8 cellular contexts compared by ENCODE assay signal in genomic region chr19:12723643-12724426, GRCh38. TPM values are rescaled to one million over a fixed set of nuclear protein-coding genes. Genes with fewer than 3 reads are reported as not detected.
DNase-seq lines count a peak whose midpoint lies in the region; ATAC-seq and TF ChIP-seq lines count a peak whose summit lies in the region.

TSS of gene TNPO2 (minus strand) at chr19:12723932. CDS start at chr19:12720977, 2,955 bp downstream.

- peak within 1 kb of the TSS; percentile 89 to 96 for H3K27ac ChIP-seq in tibial artery

- H3K36me3 ChIP-seq in tibial artery, result peaks cover 4 to 28% (median 12%) of the 10 kb centered on the region in 3 donors

- peak within 1 kb of the TSS; percentile 98 for H3K4me3 Mint-ChIP-seq in activated naive CD4-positive, alpha-beta T cell treated with anti-CD3 and anti-CD28 coated beads, Interleukin-2, amount 50 U/mL, for 24 hours
- H3K4me3 Mint-ChIP-seq in glutamatergic neuron (ENCODE audit: unreplicated experiment) (peak within 1 kb of the TSS; percentile 98), osteocyte (ENCODE audit: unreplicated experiment) (peak within 1 kb of the TSS; percentile 91)

- H3K27ac Mint-ChIP-seq in activated naive CD4-positive, alpha-beta T cell treated with anti-CD3 and anti-CD28 coated beads, Interleukin-2, amount 50 U/mL, for 24 hours, result peak within 1 kb of the TSS; percentile 95
- H3K27ac Mint-ChIP-seq in glutamatergic neuron (ENCODE audit: unreplicated experiment) (peak within 1 kb of the TSS; percentile 98), osteocyte (ENCODE audit: unreplicated experiment) (peak within 1 kb of the TSS; percentile 96)

- peaks cover 0 to 43% (median 31%) of the 10 kb centered on the region in 4 donors for H3K4me1 ChIP-seq in tibial artery

- DNase-seq in ELF-1 (ENCODE audit: low read depth, low spot score) (peak; percentile 89), LoVo (ENCODE audit: low spot score) (peak; percentile 67), SK-MEL-5 (ENCODE audit: low read depth, low spot score) (peak; percentile 70), glutamatergic neuron (peak; percentile 85), osteocyte (ENCODE audit: extremely low spot score, unreplicated experiment) (no peak), tibial artery (peak in 1 of 2 donors; percentile 46)

- no peaks in the 10 kb centered on the region for H3K9me3 Mint-ChIP-seq in activated naive CD4-positive, alpha-beta T cell treated with anti-CD3 and anti-CD28 coated beads, Interleukin-2, amount 50 U/mL, for 24 hours
- H3K9me3 Mint-ChIP-seq in glutamatergic neuron (ENCODE audit: unreplicated experiment) (peaks cover 23% of the 10 kb centered on the region), osteocyte (ENCODE audit: unreplicated experiment) (no peaks in the 10 kb centered on the region)

- H3K9me3 ChIP-seq in tibial artery, result no peaks in the 10 kb centered on the region

- TF ChIP-seq CTCF in glutamatergic neuron (IDR thresholded peaks at IDR 0.05; ENCODE audit: partially characterized antibody, unreplicated experiment) (no peak), osteocyte (IDR thresholded peaks at IDR 0.05) (no peak), tibial artery (IDR thresholded peaks at IDR 0.05) (no peak)

- H3K27me3 Mint-ChIP-seq in activated naive CD4-positive, alpha-beta T cell treated with anti-CD3 and anti-CD28 coated beads, Interleukin-2, amount 50 U/mL, for 24 hours, result no peaks in the 10 kb centered on the region
- H3K27me3 Mint-ChIP-seq in glutamatergic neuron (ENCODE audit: unreplicated experiment), result peaks cover 16% of the 10 kb centered on the region
- H3K27me3 Mint-ChIP-seq in osteocyte (ENCODE audit: unreplicated experiment), result no peaks in the 10 kb centered on the region

- H3K4me1 Mint-ChIP-seq in activated naive CD4-positive, alpha-beta T cell treated with anti-CD3 and anti-CD28 coated beads, Interleukin-2, amount 50 U/mL, for 24 hours, result peaks cover 31% of the 10 kb centered on the region
- H3K4me1 Mint-ChIP-seq in glutamatergic neuron (ENCODE audit: low read depth, unreplicated experiment) (peaks cover 6% of the 10 kb centered on the region), osteocyte (ENCODE audit: unreplicated experiment) (peaks cover 31% of the 10 kb centered on the region)

- ATAC-seq in HG03135 (IDR thresholded peaks at IDR 0.05; ENCODE audit: unreplicated experiment), result no peak

- H3K4me3 ChIP-seq in tibial artery, result peak within 1 kb of the TSS; percentile 90 to 91

- intact Hi-C loops in tibial artery (cut with DNase I; ENCODE audit: low total_unique reads), result loop anchor here (5.0 kb wide), 1 partner anchor 797 kb away; the partner anchor contains the start of gene ZNF700

- H3K27me3 ChIP-seq in tibial artery, result no peaks in the 10 kb centered on the region

- H3K36me3 Mint-ChIP-seq in activated naive CD4-positive, alpha-beta T cell treated with anti-CD3 and anti-CD28 coated beads, Interleukin-2, amount 50 U/mL, for 24 hours, result peaks cover 11% of the 10 kb centered on the region
- H3K36me3 Mint-ChIP-seq in glutamatergic neuron (ENCODE audit: unreplicated experiment) (no peaks in the 10 kb centered on the region), osteocyte (ENCODE audit: unreplicated experiment) (peaks cover 5% of the 10 kb centered on the region)

- in situ Hi-C loops in SK-MEL-5 (cut with HindIII; ENCODE audit: low pct_unique_long_range_greater_than_20kb, low sequenced_read_pairs), result no loop called here

RNA-seq across cellular contexts. Expression of gene TNPO2, which starts in this region (rescaled TPM):
- total RNA-seq in SK-MEL-5 (2014; rRNA removed; shearing (Covaris generic)), result 13.9 and 18.2 TPM in 2 replicates
- polyA plus RNA-seq in SK-MEL-5 (2015; cell fraction: cytosol; rRNA removed), result 57.3 and 93.5 TPM in 2 replicates
- polyA plus RNA-seq in SK-MEL-5 (2015; cell fraction: nucleus; rRNA removed), result 381 and 414 TPM in 2 replicates
- total RNA-seq in glutamatergic neuron (ENCODE audit: unreplicated experiment) (135 TPM), osteocyte (79.0 and 93.3 TPM in 2 replicates)
